Comparison of ENCODE assay signal across 11 cellular contexts in the genomic region with DNA sequence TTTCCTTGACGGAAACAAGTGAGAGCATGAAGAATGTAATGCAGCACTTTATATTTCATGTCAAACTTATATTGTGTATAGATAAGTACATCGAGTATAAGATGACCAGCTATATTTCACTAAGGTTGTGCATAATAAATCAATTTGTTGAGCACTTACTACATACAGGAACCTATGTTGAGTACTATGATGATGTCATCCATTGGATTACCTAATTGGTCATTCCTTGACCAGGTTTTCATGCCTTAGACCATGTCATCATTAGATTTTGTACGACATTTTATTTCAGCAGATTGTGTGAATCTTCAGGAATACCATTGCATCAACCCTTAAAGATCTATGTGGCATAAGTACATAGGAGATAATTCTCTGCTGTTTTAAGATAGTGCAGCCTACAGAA.
"Had no signal": no experiment of that assay in that cellular context is flagged by ENCODE, and none has a peak within 500 bp of the region (broad histone marks: within the 10 kb centered on the region; RNA-seq: fewer than 3 reads in every experiment).

No MANE protein-coding gene starts in this region.

- H3K9me3 ChIP-seq: HAP-1 had no signal

- FAIRE-seq: H1, H54 had no signal

- DNase-seq: GM23248, GOT3, H7, H9, HCEC 1CT, HFFc6 had no signal

- H3K4me1 ChIP-seq: HAP-1 had no signal

- H3K9ac ChIP-seq: GM23248 had no signal

- H3K27ac ChIP-seq: GM23248 had no signal

- H3K36me3 ChIP-seq: HAP-1 had no signal

- H3K4me2 ChIP-seq: GM23338 had no signal

- H3K4me3 ChIP-seq: GM23248, GM23338, HAP-1 had no signal

- ATAC-seq: GM23338, HCT116 had no signal

- H2AFZ ChIP-seq: GM23248, GM23338 had no signal
